19 cellular contexts compared by ENCODE assay signal in genomic region chr2:28068098-28068497, GRCh38.
DNase-seq lines count a peak whose midpoint lies in the region; ATAC-seq, FAIRE-seq and TF ChIP-seq lines count a peak whose summit lies in the region.
"Had no signal": no experiment of that assay in that cellular context is flagged by ENCODE, and none has a peak within 500 bp of the region (broad histone marks: within the 10 kb centered on the region; RNA-seq: fewer than 3 reads in every experiment).

No MANE protein-coding gene starts in this region.

- no peak overlapping the region for H3K4me2 ChIP-seq in K562 (ENCODE audit: insufficient read depth, low read length)

- TF ChIP-seq POLR2A in K562 (conservative IDR thresholded peaks at IDR 0.05), result no peak

- H3K9me3 ChIP-seq in K562 (replicated peaks; ENCODE audit: control insufficient read depth, insufficient read depth, low read depth, low read length), result no peaks in the 10 kb centered on the region
- H3K9me3 ChIP-seq in mucosa of descending colon, result no peaks in the 10 kb centered on the region

- CTCF ChIA-PET in K562 (lab: Yijun Ruan, JAX; ENCODE audit: low intra/inter-chr PET ratio), result no interaction called here

- no peaks in the 10 kb centered on the region for H4K20me1 ChIP-seq in K562 (replicated peaks; ENCODE audit: control insufficient read depth, insufficient read depth, low read length)

- no peak overlapping the region for H3K4me3 ChIP-seq in K562
- H3K4me3 ChIP-seq in mucosa of descending colon, result no peak overlapping the region
- H3K4me3 ChIP-seq: lung had no signal

- DNase-seq in DMS153 (lab: John Stamatoyannopoulos, UW) (peak; percentile 9), DMS153 treated with DMSO at 0.1 percent for 48 hours (lab: John Stamatoyannopoulos, UW; ENCODE audit: unreplicated experiment) (no peak), NCI-H1417 (lab: John Stamatoyannopoulos, UW) (peak in 2 of 3 experiments; percentile 24 to 79), K562 (ENCODE audit: extremely low read depth in 1 of 4, low spot score in 3 of 4) (no peak), mucosa of descending colon (no peak), midbrain (lab: John Stamatoyannopoulos, UW) (no peak), KBM-7 (no peak)
- DNase-seq in stimulated activated CD4-positive, alpha-beta T cell treated with anti-CD3 and anti-CD28 coated beads, Interleukin-4, amount 100 ng/mL, for 1 hour, result no peak
- DNase-seq: activated naive CD4-positive, alpha-beta T cell treated with anti-CD3 and anti-CD28 coated beads, Interleukin-2, amount 10 ng/mL, durations not matched to agents 7 days and 5 days; activated T-cell treated with anti-CD3 and anti-CD28 coated beads for 4 hours; C1 segment of cervical spinal cord; DMS 273 treated with DMSO at 0.1 percent for 48 hours; naive thymus-derived CD4-positive, alpha-beta T cell; NCI-H1930; NCI-H510A; stimulated activated naive B cell treated with anti-CD40 and anti-IgM and Interleukin-4, amounts not matched to agents 10 μg/mL and 1 μg/mL and 100 μg/mL, for 72 hours had no signal

- no peak overlapping the region for H3K27ac ChIP-seq in K562 (ENCODE audit: extremely low read depth, low read depth, low read length)
- H3K27ac ChIP-seq: 22Rv1 had no signal

- TF ChIP-seq CTCF in K562 (IDR thresholded peaks at IDR 0.05 in 2 of 3, conservative IDR thresholded peaks at IDR 0.05 in 1 of 3; ENCODE audit: insufficient read depth in 2 of 3, low read depth in 1 of 3, low read length in 3 of 3) (no peak), mucosa of descending colon (IDR thresholded peaks at IDR 0.05) (no peak)

- POLR2A ChIA-PET in K562 (lab: Yijun Ruan, JAX), result no interaction called here

- H3K9me1 ChIP-seq in K562 (ENCODE audit: control insufficient read depth, insufficient read depth, low read length), result no peaks in the 10 kb centered on the region

- no peak for TF ChIP-seq EP300 in K562 (IDR thresholded peaks at IDR 0.05; ENCODE audit: low read length)

- intact Hi-C loops in K562 (cut with micrococcal nuclease) (no loop called here), mucosa of descending colon (cut with DNase I, micrococcal nuclease) (no loop called here)

- in situ Hi-C loops in K562 (cut with MboI) (no loop called here), KBM-7 (cut with MboI; ENCODE audit: low pct_unique_long_range_greater_than_20kb, low sequenced_read_pairs) (no loop called here)

- no peak for TF ChIP-seq RAD21 in K562 (CRISPR knock-in tag; conservative IDR thresholded peaks at IDR 0.05 in 1 of 2, IDR thresholded peaks at IDR 0.05 in 1 of 2)

- H3K4me1 ChIP-seq in K562 (replicated peaks in 1 of 2; ENCODE audit: control insufficient read depth in 2 of 2, insufficient read depth in 2 of 2, low read length in 2 of 2), result no peaks in the 10 kb centered on the region; a peak in 1 of 5 replicates
- H3K4me1 ChIP-seq in mucosa of descending colon (ENCODE audit: low read depth), result peaks cover 12% of the 10 kb centered on the region

- no peaks in the 10 kb centered on the region for H3K79me2 ChIP-seq in K562 (ENCODE audit: control insufficient read depth, insufficient read depth, low read length)

- H3K36me3 ChIP-seq in K562 (ENCODE audit: control insufficient read depth, insufficient read depth, low read length) (no peaks in the 10 kb centered on the region), mucosa of descending colon (ENCODE audit: low read depth) (peaks cover 5% of the 10 kb centered on the region)

- no peak overlapping the region for H3K9ac ChIP-seq in K562 (ENCODE audit: insufficient read depth in 1 of 2, low read depth in 2 of 2, low read length in 2 of 2)

- WGBS in K562 (ENCODE audit: insufficient coverage, low coverage, missing lambda C conversion rate), result 48% methylated on average over 2 of the region's 2 CpGs

- H3K27me3 ChIP-seq in K562 (ENCODE audit: control insufficient read depth in 2 of 2, insufficient read depth in 2 of 2, low read length in 2 of 2), result no peaks in the 10 kb centered on the region

- ATAC-seq in K562, result no peak
- ATAC-seq in mucosa of descending colon, result peak; percentile 91
- ATAC-seq: naive thymus-derived CD4-positive, alpha-beta T cell; stimulated activated naive B cell treated with anti-CD40 and anti-IgM and Interleukin-4, amounts not matched to agents 10 μg/mL and 1 μg/mL and 100 μg/mL, for 72 hours had no signal

- FAIRE-seq in K562 (lab: Jason Lieb, UNC), result no peak
- FAIRE-seq: astrocyte had no signal

- H2AFZ ChIP-seq in K562 (ENCODE audit: low read depth, low read length), result no peak overlapping the region

- BruUV-seq in K562 (replicated peaks; lab: Mats Ljungman, UMichigan), result no TSS peak

TF ChIP-seq in K562, 482 proteins besides CTCF, POLR2A, EP300 and RAD21:
- no peak for TF ChIP-seq ZNF239 (CRISPR knock-in tag; IDR thresholded peaks at IDR 0.05)
- no peak for TF ChIP-seq FOXO4 (CRISPR knock-in tag; IDR thresholded peaks at IDR 0.05)
- TF ChIP-seq CEBPB (tag; IDR thresholded peaks at IDR 0.05), result peak; percentile 34; the same call in 1 of the 2 replicates
- no peak for TF ChIP-seq TBP (optimal IDR thresholded peaks at IDR 0.05; ENCODE audit: low read depth, low read length)
- TF ChIP-seq CEBPG (CRISPR knock-in tag; IDR thresholded peaks at IDR 0.05), result no peak
- TF ChIP-seq CEBPG (tag; conservative IDR thresholded peaks at IDR 0.05 in 1 of 2, IDR thresholded peaks at IDR 0.05 in 1 of 2), result peak; percentile 48 to 68
- no peak for TF ChIP-seq C11orf30 (IDR thresholded peaks at IDR 0.05; ENCODE audit: low read depth)

Comparison
In these comparisons a context has a peak if more than half of its experiments do, and no peak if none do; other contexts are left out.
1. DNase-seq: peak in DMS153 (single experiment) and NCI-H1417 (2 of 3); none in DMS153 treated with DMSO at 0.1 percent for 48 hours (single experiment), K562 (0 of 4), mucosa of descending colon (0 of 3), stimulated activated CD4-positive, alpha-beta T cell treated with anti-CD3 and anti-CD28 coated beads, Interleukin-4, amount 100 ng/mL, for 1 hour (single experiment), midbrain (single experiment) and KBM-7 (single experiment).